Comparison of ENCODE assay signal across 1 cellular context in genomic region chr19:10285393-10285792, GRCh38.
TF ChIP-seq lines count a peak whose summit lies in the region.

No MANE protein-coding gene starts in this region.

TF ChIP-seq in GM23338, 12 proteins besides CTCF, POLR2A, EP300 and RAD21 (continued from another document):
- TF ChIP-seq ZNF462 (CRISPR knock-in tag; IDR thresholded peaks at IDR 0.05) (no peak), REST (IDR thresholded peaks at IDR 0.05; ENCODE audit: unreplicated experiment) (no peak), JUNB (IDR thresholded peaks at IDR 0.05; ENCODE audit: unreplicated experiment) (no peak), ETS1 (IDR thresholded peaks at IDR 0.05) (no peak)
